In the genomic region with DNA sequence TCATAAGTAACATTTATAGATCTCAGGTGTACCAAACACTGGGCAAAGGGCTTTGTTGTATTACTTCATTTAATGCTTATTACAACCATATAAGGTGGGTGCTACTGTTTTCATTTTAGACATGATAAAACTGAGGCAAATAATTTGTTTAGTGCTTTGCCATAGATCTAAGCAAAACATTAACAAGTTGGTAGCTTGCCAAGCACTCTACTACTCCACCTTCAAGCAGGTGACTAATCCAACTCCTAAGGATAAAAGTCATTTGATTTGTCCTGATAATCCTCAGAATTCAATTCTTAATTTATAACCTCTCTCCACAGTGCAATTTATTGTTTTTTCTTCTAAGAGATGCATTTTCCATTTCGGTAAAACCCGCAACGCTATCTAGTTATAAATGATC, we compare ENCODE assay signal across 12 cellular contexts.
"Had no signal": no experiment of that assay in that cellular context is flagged by ENCODE, and none has a peak within 500 bp of the region (broad histone marks: within the 10 kb centered on the region; RNA-seq: fewer than 3 reads in every experiment).

No MANE protein-coding gene starts in this region.

- H3K27me3 ChIP-seq: dorsolateral prefrontal cortex, heart right ventricle, left lung, sigmoid colon had no signal

- H3K4me3 ChIP-seq: dorsolateral prefrontal cortex, heart right ventricle, left lung, sigmoid colon had no signal

- H3K9me3 ChIP-seq: heart right ventricle, left lung, sigmoid colon had no signal

- H3K36me3 ChIP-seq: heart right ventricle, left lung, sigmoid colon had no signal

- H3K4me1 ChIP-seq: heart right ventricle, left lung, sigmoid colon had no signal

- H3K27ac ChIP-seq: dorsolateral prefrontal cortex, heart right ventricle, left lung, sigmoid colon had no signal

- DNase-seq: activated CD4-positive, alpha-beta T cell treated with anti-CD3 and anti-CD28 coated beads, Interleukin-2, amount 50 U/mL, for 4 hours; activated gamma-delta T cell treated with Interleukin-2 at 50 U/mL for 16 hours; activated naive CD8-positive, alpha-beta T cell treated with anti-CD3 and anti-CD28 coated beads, Interleukin-2, amount 10 ng/mL, durations not matched to agents 7 days and 5 days; activated T-cell treated with anti-CD3 and anti-CD28 coated beads, Interleukin-2, amount 50 U/mL, for 4 hours; anterior cingulate cortex; dorsolateral prefrontal cortex; heart right ventricle; left lung; mesenchymal stem cell; sigmoid colon; stimulated activated naive CD4-positive, alpha-beta T cell treated with Interleukin-2 at 50 U/mL for 16 hours; trophoblast cell had no signal
